Comparison of ENCODE assay signal across 10 cellular contexts in the genomic region with DNA sequence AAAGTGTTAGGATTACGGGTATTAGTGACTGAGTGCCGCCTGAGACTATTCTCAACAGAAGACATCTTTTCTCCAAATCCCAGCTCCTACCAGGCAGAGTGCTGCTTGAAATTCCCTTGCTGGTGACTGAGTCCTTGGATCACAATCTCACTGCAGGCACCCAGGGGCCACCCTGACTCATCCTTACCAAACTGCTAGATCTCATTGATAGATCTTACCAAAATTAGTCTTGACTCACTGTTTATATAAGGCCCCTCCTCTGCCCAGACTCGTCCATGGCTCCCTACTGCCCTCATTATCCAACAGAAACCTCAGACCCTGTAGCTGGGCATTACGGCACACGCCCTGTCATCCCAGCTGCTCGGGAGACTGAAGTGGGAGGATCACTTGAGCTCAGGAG. TPM values are rescaled to one million over a fixed set of nuclear protein-coding genes. Genes with fewer than 3 reads are reported as not detected.
A peak's percentile ranks its signal among the peaks of the same experiment; 100 is the strongest.
DNase-seq lines count a peak whose midpoint lies in the region; ATAC-seq, FAIRE-seq and TF ChIP-seq lines count a peak whose summit lies in the region.
"Had no signal": no experiment of that assay in that cellular context is flagged by ENCODE, and none has a peak within 500 bp of the region (broad histone marks: within the 10 kb centered on the region; RNA-seq: fewer than 3 reads in every experiment).

No MANE protein-coding gene starts in this region.

- no peak for TF ChIP-seq POLR2A in esophagus squamous epithelium (IDR thresholded peaks at IDR 0.05)
- TF ChIP-seq POLR2A in GM12892 (IDR thresholded peaks at IDR 0.05; ENCODE audit: low read depth, low read length): no peak

- H3K36me3 ChIP-seq in esophagus squamous epithelium: peaks cover 0 to 24% (median 0%) of the 10 kb centered on the region in 3 donors
- H3K36me3 ChIP-seq in smooth muscle cell (ENCODE audit: low read depth): no peaks in the 10 kb centered on the region

- peaks cover 99% of the 10 kb centered on the region for H4K20me1 ChIP-seq in smooth muscle cell (ENCODE audit: low read depth)

- H2AFZ ChIP-seq in smooth muscle cell (ENCODE audit: low read depth): no peak overlapping the region

- H3K27me3 ChIP-seq in esophagus squamous epithelium: no peaks in the 10 kb centered on the region
- H3K27me3 ChIP-seq in smooth muscle cell (ENCODE audit: low read depth): no peaks in the 10 kb centered on the region

- TF ChIP-seq CTCF in esophagus squamous epithelium (IDR thresholded peaks at IDR 0.05): no peak
- TF ChIP-seq CTCF in smooth muscle cell (IDR thresholded peaks at IDR 0.05; ENCODE audit: borderline replicate concordance, insufficient read depth, poor library complexity, severe bottlenecking): no peak

- WGBS in esophagus squamous epithelium, 2 donors: 33 to 37% methylated on average over 3 to 6 of the region's 6 CpGs
- WGBS in smooth muscle cell (ENCODE audit: low lambda C conversion rate): 34% methylated on average over 6 of the region's 6 CpGs

- H3K9ac ChIP-seq in smooth muscle cell (ENCODE audit: low read depth): peak overlapping the region; percentile 6

- intact Hi-C loops in esophagus squamous epithelium (cut with DNase I): no loop called here

- no peak for FAIRE-seq in GM12892 (lab: Jason Lieb, UNC)

- ATAC-seq in GM21447 (IDR thresholded peaks at IDR 0.05; ENCODE audit: unreplicated experiment) (no peak), GM19395 (IDR thresholded peaks at IDR 0.05; ENCODE audit: unreplicated experiment) (no peak)

- DNase-seq in ELR (ENCODE audit: low read depth) (peak; percentile 95), SW480 (ENCODE audit: low spot score) (peak; percentile 37), esophagus squamous epithelium (lab: John Stamatoyannopoulos, UW) (no peak), smooth muscle cell (lab: John Stamatoyannopoulos, UW; ENCODE audit: unreplicated experiment) (no peak), GM12892 (ENCODE audit: insufficient read length) (no peak), C1 segment of cervical spinal cord (lab: John Stamatoyannopoulos, UW) (no peak)
- DNase-seq: NCI-H1048 had no signal

- peaks cover 27% of the 10 kb centered on the region for H3F3A ChIP-seq in smooth muscle cell (ENCODE audit: low read depth)

- H3K4me2 ChIP-seq in smooth muscle cell: peak overlapping the region; percentile 53

- H3K4me3 ChIP-seq in esophagus squamous epithelium: peak overlapping the region in 1 of 4 donors; percentile 22
- H3K4me3 ChIP-seq in smooth muscle cell: no peak overlapping the region

- H3K9me3 ChIP-seq in esophagus squamous epithelium: no peaks in the 10 kb centered on the region
- no peaks in the 10 kb centered on the region for H3K9me3 ChIP-seq in smooth muscle cell (replicated peaks; ENCODE audit: low read depth)

- H3K4me1 ChIP-seq in esophagus squamous epithelium (peaks cover 76 to 100% (median 98%) of the 10 kb centered on the region in 3 donors), smooth muscle cell (ENCODE audit: low read depth) (peaks cover 20% of the 10 kb centered on the region)

- peaks cover 93% of the 10 kb centered on the region for H3K79me2 ChIP-seq in smooth muscle cell (ENCODE audit: low read depth)

- H3K27ac ChIP-seq in esophagus squamous epithelium: peak overlapping the region; percentile 88 to 99 (median 94)
- H3K27ac ChIP-seq in smooth muscle cell (ENCODE audit: low read depth): peak overlapping the region; percentile 62

RNA-seq across cellular contexts. Expression of a gene that starts 14.7 kb away (rescaled TPM):
- total RNA-seq in esophagus squamous epithelium (10 to 100 TPM; 40.7 to 55.1 (median 47.0) TPM), smooth muscle cell (16.8 and 23.0 TPM in 2 replicates)
- 51.1 and 57.6 TPM in 2 replicates for polyA plus RNA-seq in smooth muscle cell
- polyA plus RNA-seq in GM12892 (2012; ENCODE audit: missing spikeins): 11.7 TPM

RNA-seq across cellular contexts. Expression of a gene that starts 22.7 kb away (rescaled TPM):
- total RNA-seq in esophagus squamous epithelium: 10 to 100 TPM; 18.9 to 76.4 (median 40.7) TPM
- 9.8 and 16.1 TPM in 2 replicates for total RNA-seq in smooth muscle cell
- 21.8 and 22.6 TPM in 2 replicates for polyA plus RNA-seq in smooth muscle cell
- polyA plus RNA-seq in GM12892 (2012; ENCODE audit: missing spikeins): 4.7 TPM

RNA-seq across cellular contexts. Expression of a gene that starts 44.6 kb away (rescaled TPM):
- total RNA-seq in esophagus squamous epithelium: 10 to 100 TPM; 29.1 to 94.2 (median 63.3) TPM
- 46.0 and 55.0 TPM in 2 replicates for total RNA-seq in smooth muscle cell
- 86.7 and 86.9 TPM in 2 replicates for polyA plus RNA-seq in smooth muscle cell
- 55.5 TPM for polyA plus RNA-seq in GM12892 (2012; ENCODE audit: missing spikeins)

RNA-seq across cellular contexts. Expression of a gene that starts 44.8 kb away (rescaled TPM):
- total RNA-seq in esophagus squamous epithelium: 1 to 10 TPM in 3 of 4 donors, under 1 TPM in 1; 0.47 to 9.2 (median 3.1) TPM
- total RNA-seq in smooth muscle cell: 1.5 and 4.8 TPM in 2 replicates
- 2.5 and 6.0 TPM in 2 replicates for polyA plus RNA-seq in smooth muscle cell
- polyA plus RNA-seq in GM12892 (2012; ENCODE audit: missing spikeins): 0.76 TPM

RNA-seq across cellular contexts. Expression of a gene that starts 45.4 kb away (rescaled TPM):
- total RNA-seq in esophagus squamous epithelium (1 to 10 TPM in 1 of 4 donors, under 1 TPM in 2, not detected in 1; 0.19 to 5.7 (median 0.19) TPM), smooth muscle cell (0.27 and 1.5 TPM in 2 replicates)
- polyA plus RNA-seq in smooth muscle cell: 0.14 and 1.0 TPM in 2 replicates
- polyA plus RNA-seq in GM12892 (2012; ENCODE audit: missing spikeins): not detected
- total RNA-seq: kidney epithelial cell had no signal

Comparison
In these comparisons a context has a peak if more than half of its experiments do, and no peak if none do; other contexts are left out.
1. DNase-seq: peak in ELR (single experiment) and SW480 (single experiment); none in esophagus squamous epithelium (single experiment), smooth muscle cell (single experiment), GM12892 (single experiment) and C1 segment of cervical spinal cord (0 of 14).